Comparison of ENCODE assay signal across 1 cellular context in genomic region chr1:116722016-116722838, GRCh38.
TF ChIP-seq lines count a peak whose summit lies in the region.

No MANE protein-coding gene starts in this region.

TF ChIP-seq in GM12878, 131 proteins besides CTCF, POLR2A, EP300 and RAD21:
- TF ChIP-seq ZBTB40 (IDR thresholded peaks at IDR 0.05; ENCODE audit: borderline replicate concordance) (peak; percentile 78), ZBTB11 (CRISPR knock-in tag; IDR thresholded peaks at IDR 0.05) (no peak)
